8 cellular contexts compared by ENCODE assay signal in genomic region chr14:100692859-100693558, GRCh38. TPM values are rescaled to one million over a fixed set of nuclear protein-coding genes. Genes with fewer than 3 reads are reported as not detected.
DNase-seq lines count a peak whose midpoint lies in the region; ATAC-seq and TF ChIP-seq lines count a peak whose summit lies in the region.

No MANE protein-coding gene starts in this region.

- DNase-seq in GM04503 (ENCODE audit: low read depth) (peak; percentile 50), NCI-H510A treated with DMSO at 0.1 percent for 48 hours (lab: John Stamatoyannopoulos, UW) (peak; percentile 93), dedifferentiated amniotic fluid mesenchymal stem cell (ENCODE audit: extremely low spot score) (peak; percentile 85), osteoblast (ENCODE audit: insufficient read length, low spot score, missing footprints) (peak; percentile 99), uterus (no peak), suprapubic skin (ENCODE audit: low spot score in 2 of 2) (no peak)

- intact Hi-C loops in uterus (cut with DNase I; ENCODE audit: low total_unique reads): no loop called here

- H2AFZ ChIP-seq in osteoblast (ENCODE audit: low read length): peak overlapping the region; percentile 98

- H3K4me3 ChIP-seq in osteoblast (ENCODE audit: insufficient read depth, low read length) (peak overlapping the region; percentile 48), uterus (no peak overlapping the region), suprapubic skin (no peak overlapping the region)

- H3K4me2 ChIP-seq in osteoblast (ENCODE audit: insufficient read depth, low read length): peak overlapping the region; percentile 75

- H3K27me3 ChIP-seq in osteoblast (ENCODE audit: insufficient read depth, low read length): no peaks in the 10 kb centered on the region
- no peaks in the 10 kb centered on the region for H3K27me3 ChIP-seq in uterus
- peaks cover 36% of the 10 kb centered on the region for H3K27me3 ChIP-seq in suprapubic skin

- no peaks in the 10 kb centered on the region for H3K9me3 ChIP-seq in osteoblast (ENCODE audit: low read depth, low read length)
- H3K9me3 ChIP-seq in uterus: no peaks in the 10 kb centered on the region
- no peaks in the 10 kb centered on the region for H3K9me3 ChIP-seq in suprapubic skin

- no peak for TF ChIP-seq POLR2A in uterus (IDR thresholded peaks at IDR 0.05)
- no peak for TF ChIP-seq POLR2A in suprapubic skin (IDR thresholded peaks at IDR 0.05)

- ATAC-seq in HG03469 (IDR thresholded peaks at IDR 0.05; ENCODE audit: unreplicated experiment) (no peak), GM18858 (IDR thresholded peaks at IDR 0.05; ENCODE audit: unreplicated experiment) (no peak)

- H3K79me2 ChIP-seq in osteoblast (ENCODE audit: insufficient read depth, low read length): no peaks in the 10 kb centered on the region

- 64% methylated on average over 24 of the region's 27 CpGs for WGBS in suprapubic skin

- H3K4me1 ChIP-seq in osteoblast (ENCODE audit: insufficient read depth, low read length): peaks cover 42% of the 10 kb centered on the region
- H3K4me1 ChIP-seq in uterus: no peaks in the 10 kb centered on the region
- H3K4me1 ChIP-seq in suprapubic skin: peaks cover 31% of the 10 kb centered on the region

- H4K20me1 ChIP-seq in osteoblast (ENCODE audit: insufficient read depth, low read length): no peaks in the 10 kb centered on the region

- no peaks in the 10 kb centered on the region for H3K36me3 ChIP-seq in osteoblast (ENCODE audit: insufficient read depth, low read length)
- no peaks in the 10 kb centered on the region for H3K36me3 ChIP-seq in uterus
- no peaks in the 10 kb centered on the region for H3K36me3 ChIP-seq in suprapubic skin

- no peak for TF ChIP-seq EP300 in suprapubic skin (IDR thresholded peaks at IDR 0.05)

- no peak for TF ChIP-seq CTCF in osteoblast (IDR thresholded peaks at IDR 0.05; ENCODE audit: extremely low read depth, low read depth, low read length)
- TF ChIP-seq CTCF in uterus (IDR thresholded peaks at IDR 0.05): no peak
- no peak for TF ChIP-seq CTCF in suprapubic skin (IDR thresholded peaks at IDR 0.05)

- H3K27ac ChIP-seq in osteoblast (ENCODE audit: low read depth, low read length) (peak overlapping the region; percentile 94), uterus (no peak overlapping the region), suprapubic skin (no peak overlapping the region)

RNA-seq across cellular contexts. Expression of gene DLK1, which starts 33.7 kb away (rescaled TPM):
- total RNA-seq in osteoblast (not detected in 2 replicates), uterus (10 to 100 TPM in 1 of 4 donors, 1 to 10 TPM in 1, not detected in 2; 2.2 to 41.1 TPM), suprapubic skin (not detected)

Comparison
In these comparisons a context has a peak if more than half of its experiments do, and no peak if none do; other contexts are left out.
1. DNase-seq: peak in GM04503 (single experiment), NCI-H510A treated with DMSO at 0.1 percent for 48 hours (single experiment), dedifferentiated amniotic fluid mesenchymal stem cell (single experiment) and osteoblast (single experiment); none in uterus (0 of 2) and suprapubic skin (0 of 2).